In the genomic region with DNA sequence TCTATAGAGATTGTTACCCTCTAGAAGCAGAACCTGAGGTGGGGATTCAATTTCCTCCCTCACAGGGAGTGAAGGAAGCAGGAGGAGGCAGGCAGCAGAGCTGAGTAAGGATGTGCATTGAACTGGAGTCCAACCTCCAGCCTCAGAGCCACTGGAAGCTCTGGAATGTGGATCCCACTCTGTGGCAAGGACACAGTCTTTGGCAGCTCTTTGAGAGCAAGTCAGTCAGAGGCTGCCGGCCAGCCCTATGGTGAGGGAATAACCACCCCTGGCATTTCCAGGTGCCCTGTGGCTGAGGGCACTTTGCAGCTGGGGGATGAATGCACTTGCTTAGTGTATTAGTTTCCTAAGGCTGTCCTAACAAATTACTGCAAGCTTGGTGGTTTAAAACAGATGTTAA, we compare ENCODE assay signal across 20 cellular contexts. TPM values are rescaled to one million over a fixed set of nuclear protein-coding genes. Genes with fewer than 3 reads are reported as not detected.
DNase-seq lines count a peak whose midpoint lies in the region; ATAC-seq, FAIRE-seq and TF ChIP-seq lines count a peak whose summit lies in the region.
"Had no signal": no experiment of that assay in that cellular context is flagged by ENCODE, and none has a peak within 500 bp of the region (broad histone marks: within the 10 kb centered on the region; RNA-seq: fewer than 3 reads in every experiment).

No MANE protein-coding gene starts in this region.

- DNase-seq in activated CD4-positive, alpha-beta T cell treated with anti-CD3 and anti-CD28 coated beads, Interleukin-2, amount 10 ng/mL, durations not matched to agents 24 days and 14 days = peak; percentile 53
- no peak for DNase-seq in activated CD4-positive, alpha-beta T cell treated with anti-CD3 and anti-CD28 coated beads, Interleukin-2, amount 50 U/mL, for 4 hours
- no peak for DNase-seq in GM23338 (ENCODE audit: low spot score)
- no peak for DNase-seq in activated naive CD8-positive, alpha-beta T cell treated with anti-CD3 and anti-CD28 coated beads, Interleukin-2, amount 10 ng/mL, durations not matched to agents 7 days and 5 days
- no peak for DNase-seq in naive thymus-derived CD4-positive, alpha-beta T cell
- no peak for DNase-seq in kidney glomerular epithelial cell (lab: John Stamatoyannopoulos, UW)
- no peak for DNase-seq in frontal cortex (ENCODE audit: low spot score in 2 of 2)
- DNase-seq in H4 (ENCODE audit: low spot score) = no peak
- DNase-seq: activated B cell treated with CpG ODN at 0.5 μM for 24 hours; activated T-cell treated with anti-CD3 and anti-CD28 coated beads, Interleukin-2, amount 50 U/mL, for 4 hours; Caco-2; left cardiac atrium; NCI-H187 treated with DMSO at 0.1 percent for 48 hours; NCI-H526 had no signal

- H3K4me3 Mint-ChIP-seq in activated CD4-positive, alpha-beta T cell treated with anti-CD3 and anti-CD28 coated beads, Interleukin-2, amount 10 ng/mL, durations not matched to agents 24 days and 14 days = no peak overlapping the region
- H3K4me3 Mint-ChIP-seq in GM23338 = no peak overlapping the region
- peak overlapping the region; percentile 52 for H3K4me3 Mint-ChIP-seq in activated naive CD8-positive, alpha-beta T cell treated with anti-CD3 and anti-CD28 coated beads, Interleukin-2, amount 10 ng/mL, durations not matched to agents 7 days and 5 days
- H3K4me3 Mint-ChIP-seq in naive thymus-derived CD4-positive, alpha-beta T cell = peak overlapping the region; percentile 55 to 87 (median 71)
- H3K4me3 Mint-ChIP-seq: activated B cell treated with CpG ODN at 0.5 μM for 24 hours, brain had no signal

- H3K4me1 ChIP-seq in GM23338 (ENCODE audit: insufficient read depth) = no peaks in the 10 kb centered on the region; the same call in 1 of the 2 replicates
- H3K4me1 ChIP-seq in naive thymus-derived CD4-positive, alpha-beta T cell (ENCODE audit: control insufficient read depth in 2 of 2, insufficient read depth in 2 of 2, low read length in 2 of 2) = peaks cover 20 to 33% of the 10 kb centered on the region in 2 donors
- H3K4me1 ChIP-seq: Caco-2, tibial nerve had no signal

- FAIRE-seq in frontal cortex (lab: Jason Lieb, UNC) = no peak
- FAIRE-seq: A204.1 had no signal

- H3K27me3 Mint-ChIP-seq in activated CD4-positive, alpha-beta T cell treated with anti-CD3 and anti-CD28 coated beads, Interleukin-2, amount 10 ng/mL, durations not matched to agents 24 days and 14 days = peaks cover 15% of the 10 kb centered on the region
- H3K27me3 Mint-ChIP-seq in GM23338 (ENCODE audit: insufficient read depth, low read depth, poor library complexity) = peaks cover 4% of the 10 kb centered on the region
- peaks cover 7% of the 10 kb centered on the region for H3K27me3 Mint-ChIP-seq in activated naive CD8-positive, alpha-beta T cell treated with anti-CD3 and anti-CD28 coated beads, Interleukin-2, amount 10 ng/mL, durations not matched to agents 7 days and 5 days
- peaks cover 0 to 37% (median 0%) of the 10 kb centered on the region in 5 donors for H3K27me3 Mint-ChIP-seq in naive thymus-derived CD4-positive, alpha-beta T cell

- H3K27ac Mint-ChIP-seq in activated CD4-positive, alpha-beta T cell treated with anti-CD3 and anti-CD28 coated beads, Interleukin-2, amount 10 ng/mL, durations not matched to agents 24 days and 14 days = no peak overlapping the region
- H3K27ac Mint-ChIP-seq in GM23338 = no peak overlapping the region
- H3K27ac Mint-ChIP-seq in activated naive CD8-positive, alpha-beta T cell treated with anti-CD3 and anti-CD28 coated beads, Interleukin-2, amount 10 ng/mL, durations not matched to agents 7 days and 5 days = peak overlapping the region; percentile 87
- peak overlapping the region; percentile 71 to 96 (median 90) for H3K27ac Mint-ChIP-seq in naive thymus-derived CD4-positive, alpha-beta T cell
- H3K27ac Mint-ChIP-seq: activated B cell treated with CpG ODN at 0.5 μM for 24 hours, brain had no signal

- H2AFZ ChIP-seq in GM23338 = no peak overlapping the region
- H2AFZ ChIP-seq: hepatocyte had no signal

- no peaks in the 10 kb centered on the region for H4K20me1 ChIP-seq in GM23338 (replicated peaks; ENCODE audit: insufficient read depth)

- TF ChIP-seq CTCF in GM23338 (conservative IDR thresholded peaks at IDR 0.05; ENCODE audit: low read depth in 2 of 2) = no peak

- H3K4me2 ChIP-seq in GM23338 = no peak overlapping the region
- H3K4me2 ChIP-seq: hepatocyte had no signal

- H3K4me1 Mint-ChIP-seq in activated CD4-positive, alpha-beta T cell treated with anti-CD3 and anti-CD28 coated beads, Interleukin-2, amount 10 ng/mL, durations not matched to agents 24 days and 14 days = peaks cover 9% of the 10 kb centered on the region
- H3K4me1 Mint-ChIP-seq in GM23338 = peaks cover 4% of the 10 kb centered on the region; the same call in 1 of the 3 replicates
- peaks cover 7% of the 10 kb centered on the region for H3K4me1 Mint-ChIP-seq in activated naive CD8-positive, alpha-beta T cell treated with anti-CD3 and anti-CD28 coated beads, Interleukin-2, amount 10 ng/mL, durations not matched to agents 7 days and 5 days
- peaks cover 11 to 52% (median 39%) of the 10 kb centered on the region in 7 donors for H3K4me1 Mint-ChIP-seq in naive thymus-derived CD4-positive, alpha-beta T cell
- H3K4me1 Mint-ChIP-seq: brain had no signal

- H3K36me3 Mint-ChIP-seq in activated CD4-positive, alpha-beta T cell treated with anti-CD3 and anti-CD28 coated beads, Interleukin-2, amount 10 ng/mL, durations not matched to agents 24 days and 14 days (ENCODE audit: low read depth) = peaks cover 4% of the 10 kb centered on the region
- no peaks in the 10 kb centered on the region; the same call in 1 of the 3 replicates for H3K36me3 Mint-ChIP-seq in GM23338 (ENCODE audit: low read depth)
- H3K36me3 Mint-ChIP-seq in activated naive CD8-positive, alpha-beta T cell treated with anti-CD3 and anti-CD28 coated beads, Interleukin-2, amount 10 ng/mL, durations not matched to agents 7 days and 5 days = no peaks in the 10 kb centered on the region
- peaks cover 5 to 14% (median 8%) of the 10 kb centered on the region in 5 donors for H3K36me3 Mint-ChIP-seq in naive thymus-derived CD4-positive, alpha-beta T cell

- H3K27ac ChIP-seq in GM23338 (ENCODE audit: low read depth) = no peak overlapping the region
- peak overlapping the region; percentile 62 for H3K27ac ChIP-seq in naive thymus-derived CD4-positive, alpha-beta T cell (ENCODE audit: low read depth, low read length)
- H3K27ac ChIP-seq: dorsolateral prefrontal cortex, hepatocyte, tibial nerve had no signal

- POLR2A ChIA-PET in activated naive CD8-positive, alpha-beta T cell treated with anti-CD3 and anti-CD28 coated beads, Interleukin-2, amount 10 ng/mL, durations not matched to agents 7 days and 5 days (lab: Charles Lee) = interaction anchor here (2.2 kb wide), 1 partner anchor 12 kb away, joined by 23 read pairs; no protein-coding TSS in a partner anchor
- POLR2A ChIA-PET in naive thymus-derived CD4-positive, alpha-beta T cell (lab: Charles Lee) = interaction anchor here (0.7 to 10.8 kb wide), 13 partner anchors 9 to 111 kb away, joined by 3 to 236 read pairs (median 8); partner anchors contain the start of genes EBF4, IDH3B, NOP56 and PCED1A

- H3K9me3 ChIP-seq in naive thymus-derived CD4-positive, alpha-beta T cell (ENCODE audit: control insufficient read depth in 2 of 3, low read length in 3 of 3) = no peaks in the 10 kb centered on the region

- H3K27me3 ChIP-seq in GM23338 (ENCODE audit: insufficient read depth) = peaks cover 3% of the 10 kb centered on the region
- no peaks in the 10 kb centered on the region for H3K27me3 ChIP-seq in naive thymus-derived CD4-positive, alpha-beta T cell (ENCODE audit: control insufficient read depth in 2 of 2, insufficient read depth in 2 of 2, low read length in 2 of 2)
- H3K27me3 ChIP-seq: dorsolateral prefrontal cortex, hepatocyte, tibial nerve had no signal

- H3K9me3 Mint-ChIP-seq in activated CD4-positive, alpha-beta T cell treated with anti-CD3 and anti-CD28 coated beads, Interleukin-2, amount 10 ng/mL, durations not matched to agents 24 days and 14 days = peaks cover 12% of the 10 kb centered on the region
- H3K9me3 Mint-ChIP-seq in GM23338 = peaks cover 9% of the 10 kb centered on the region
- peaks cover 3% of the 10 kb centered on the region for H3K9me3 Mint-ChIP-seq in activated naive CD8-positive, alpha-beta T cell treated with anti-CD3 and anti-CD28 coated beads, Interleukin-2, amount 10 ng/mL, durations not matched to agents 7 days and 5 days
- H3K9me3 Mint-ChIP-seq in naive thymus-derived CD4-positive, alpha-beta T cell = peaks cover 0 to 16% (median 7%) of the 10 kb centered on the region in 11 donors

- no peak overlapping the region for H3K4me3 ChIP-seq in GM23338
- H3K4me3 ChIP-seq in naive thymus-derived CD4-positive, alpha-beta T cell (ENCODE audit: low read length) = peak overlapping the region; percentile 2
- H3K4me3 ChIP-seq: dorsolateral prefrontal cortex, hepatocyte, tibial nerve had no signal

- CTCF ChIA-PET in naive thymus-derived CD4-positive, alpha-beta T cell (lab: Charles Lee) = interaction anchor here (0.6 to 5.8 kb wide), 8 partner anchors 9 to 585 kb away, joined by 3 to 163 read pairs (median 8); no protein-coding TSS in a partner anchor

- H3K36me3 ChIP-seq in GM23338 (ENCODE audit: insufficient read depth) = no peaks in the 10 kb centered on the region
- H3K36me3 ChIP-seq in naive thymus-derived CD4-positive, alpha-beta T cell (ENCODE audit: control insufficient read depth in 2 of 3, insufficient read depth in 3 of 3, low read length in 3 of 3) = no peaks in the 10 kb centered on the region

- no peaks in the 10 kb centered on the region; the same call in none of the 2 replicates for H3K9me2 ChIP-seq in GM23338 (ENCODE audit: insufficient read depth)

- intact Hi-C loops in activated CD4-positive, alpha-beta T cell treated with anti-CD3 and anti-CD28 coated beads, Interleukin-2, amount 10 ng/mL, durations not matched to agents 24 days and 14 days (cut with micrococcal nuclease) = no loop called here
- intact Hi-C loops in naive thymus-derived CD4-positive, alpha-beta T cell (cut with micrococcal nuclease) = loop anchor here in 1 of 2 donors (1.0 kb wide), 5 partner anchors 11 to 41 kb away; no protein-coding TSS in a partner anchor

- H3F3A ChIP-seq in GM23338 (replicated peaks; ENCODE audit: low read depth) = no peaks in the 10 kb centered on the region

- peak; percentile 55 for ATAC-seq in GM23338
- ATAC-seq in activated naive CD8-positive, alpha-beta T cell treated with anti-CD3 and anti-CD28 coated beads, Interleukin-2, amount 10 ng/mL, durations not matched to agents 7 days and 5 days (ENCODE audit: low read depth) = no peak
- ATAC-seq in naive thymus-derived CD4-positive, alpha-beta T cell = peak; percentile 14
- ATAC-seq: HCT116, left cardiac atrium had no signal

- H3K79me2 ChIP-seq in GM23338 (replicated peaks; ENCODE audit: insufficient read depth) = no peaks in the 10 kb centered on the region
- H3K79me2 ChIP-seq: hepatocyte had no signal

RNA-seq across cellular contexts. Expression of gene EBF4, which starts 37.2 kb away (rescaled TPM):
- 7.3 and 7.6 TPM in 2 replicates for total RNA-seq in activated CD4-positive, alpha-beta T cell treated with anti-CD3 and anti-CD28 coated beads, Interleukin-2, amount 10 ng/mL, durations not matched to agents 24 days and 14 days
- total RNA-seq in GM23338 (2014; rRNA removed; shearing (Covaris generic)) = 0.50 and 0.66 TPM in 2 replicates
- 1.4 and 1.6 TPM in 2 replicates for polyA plus RNA-seq in GM23338 (2016; fragmentation: Nextera tagmentation; extraction: Ambion mirVana)
- 1 to 10 TPM in 1 of 2 experiments, under 1 TPM in 1; 0.99 to 2.4 TPM for total RNA-seq in activated naive CD8-positive, alpha-beta T cell treated with anti-CD3 and anti-CD28 coated beads, Interleukin-2, amount 10 ng/mL, durations not matched to agents 7 days and 5 days
- total RNA-seq in naive thymus-derived CD4-positive, alpha-beta T cell = 10 to 100 TPM in 1 of 5 experiments, 1 to 10 TPM in 4; 5.2 to 10.5 (median 7.7) TPM
- under 1 TPM; 0.09 to 0.33 TPM for polyA plus RNA-seq in naive thymus-derived CD4-positive, alpha-beta T cell
- total RNA-seq in frontal cortex = 11.8 TPM
- 4.1 and 4.8 TPM in 2 replicates for total RNA-seq in H4 (2014; rRNA removed; shearing (Covaris generic))

Comparison
In these comparisons a context has a peak if more than half of its experiments do, and no peak if none do; other contexts are left out.
1. H3K27ac Mint-ChIP-seq: peak in activated naive CD8-positive, alpha-beta T cell treated with anti-CD3 and anti-CD28 coated beads, Interleukin-2, amount 10 ng/mL, durations not matched to agents 7 days and 5 days (single experiment) and naive thymus-derived CD4-positive, alpha-beta T cell (9 of 9); none in activated CD4-positive, alpha-beta T cell treated with anti-CD3 and anti-CD28 coated beads, Interleukin-2, amount 10 ng/mL, durations not matched to agents 24 days and 14 days (single experiment) and GM23338 (single experiment).
2. H3K4me3 Mint-ChIP-seq: peak in activated naive CD8-positive, alpha-beta T cell treated with anti-CD3 and anti-CD28 coated beads, Interleukin-2, amount 10 ng/mL, durations not matched to agents 7 days and 5 days (single experiment) and naive thymus-derived CD4-positive, alpha-beta T cell (10 of 10); none in activated CD4-positive, alpha-beta T cell treated with anti-CD3 and anti-CD28 coated beads, Interleukin-2, amount 10 ng/mL, durations not matched to agents 24 days and 14 days (single experiment) and GM23338 (single experiment).